In genomic region chr10:113273877-113274829, GRCh38 we compare ENCODE assay signal across 10 cellular contexts.
DNase-seq lines count a peak whose midpoint lies in the region; ATAC-seq and TF ChIP-seq lines count a peak whose summit lies in the region.
"Had no signal": no experiment of that assay in that cellular context is flagged by ENCODE, and none has a peak within 500 bp of the region (broad histone marks: within the 10 kb centered on the region; RNA-seq: fewer than 3 reads in every experiment).

No MANE protein-coding gene starts in this region.

- peaks cover 24% of the 10 kb centered on the region for H3K4me1 Mint-ChIP-seq in type B pancreatic cell (ENCODE audit: unreplicated experiment)
- no peaks in the 10 kb centered on the region for H3K4me1 Mint-ChIP-seq in activated CD8-positive, alpha-beta T cell treated with anti-CD3 and anti-CD28 coated beads, Interleukin-2, amount 10 ng/mL, durations not matched to agents 7 days and 5 days (ENCODE audit: low read depth)

- peak overlapping the region; percentile 71 for H3K4me3 Mint-ChIP-seq in type B pancreatic cell
- H3K4me3 Mint-ChIP-seq in activated CD8-positive, alpha-beta T cell treated with anti-CD3 and anti-CD28 coated beads, Interleukin-2, amount 10 ng/mL, durations not matched to agents 7 days and 5 days: no peak overlapping the region

- TF ChIP-seq POLR2A in esophagus squamous epithelium (IDR thresholded peaks at IDR 0.05): no peak

- CTCF ChIA-PET in activated CD8-positive, alpha-beta T cell treated with anti-CD3 and anti-CD28 coated beads, Interleukin-2, amount 10 ng/mL, durations not matched to agents 7 days and 5 days (lab: Charles Lee): no interaction called here

- no peaks in the 10 kb centered on the region for H3K27me3 Mint-ChIP-seq in type B pancreatic cell
- H3K27me3 Mint-ChIP-seq in activated CD8-positive, alpha-beta T cell treated with anti-CD3 and anti-CD28 coated beads, Interleukin-2, amount 10 ng/mL, durations not matched to agents 7 days and 5 days (ENCODE audit: low read depth): no peaks in the 10 kb centered on the region

- peak; percentile 37 for DNase-seq in MV-4-11 (lab: John Stamatoyannopoulos, UW)
- DNase-seq in esophagus squamous epithelium (lab: John Stamatoyannopoulos, UW): no peak
- DNase-seq in type B pancreatic cell (ENCODE audit: extremely low spot score, unreplicated experiment): no peak
- no peak for DNase-seq in DMS79 treated with DMSO at 0.1 percent for 48 hours (lab: John Stamatoyannopoulos, UW)
- no peak for DNase-seq in activated CD8-positive, alpha-beta T cell treated with anti-CD3 and anti-CD28 coated beads, Interleukin-2, amount 10 ng/mL, durations not matched to agents 7 days and 5 days
- no peak for DNase-seq in foreskin keratinocyte
- DNase-seq in DMS79 (lab: John Stamatoyannopoulos, UW): no peak
- DNase-seq: NCI-H2081 treated with DMSO at 0.1 percent for 48 hours; stimulated activated CD4-positive, alpha-beta T cell treated with anti-CD3 and anti-CD28 coated beads, Interleukin-2, amount 100 ng/mL, for 48 hours had no signal

- H3K9me3 Mint-ChIP-seq in type B pancreatic cell: peaks cover 6% of the 10 kb centered on the region
- H3K9me3 Mint-ChIP-seq in activated CD8-positive, alpha-beta T cell treated with anti-CD3 and anti-CD28 coated beads, Interleukin-2, amount 10 ng/mL, durations not matched to agents 7 days and 5 days (ENCODE audit: insufficient read depth): peaks cover 6% of the 10 kb centered on the region

- peak overlapping the region; percentile 20 for H3K27ac Mint-ChIP-seq in type B pancreatic cell
- H3K27ac Mint-ChIP-seq in activated CD8-positive, alpha-beta T cell treated with anti-CD3 and anti-CD28 coated beads, Interleukin-2, amount 10 ng/mL, durations not matched to agents 7 days and 5 days: no peak overlapping the region

- no peaks in the 10 kb centered on the region for H3K36me3 ChIP-seq in esophagus squamous epithelium
- no peaks in the 10 kb centered on the region for H3K36me3 ChIP-seq in muscle layer of duodenum (ENCODE audit: control insufficient read depth in 1 of 2, insufficient read depth in 2 of 2, low read length in 2 of 2)

- H3K27me3 ChIP-seq in esophagus squamous epithelium: no peaks in the 10 kb centered on the region
- no peaks in the 10 kb centered on the region for H3K27me3 ChIP-seq in muscle layer of duodenum (ENCODE audit: low read depth, low read length)
- no peaks in the 10 kb centered on the region for H3K27me3 ChIP-seq in foreskin keratinocyte

- POLR2A ChIA-PET in activated CD8-positive, alpha-beta T cell treated with anti-CD3 and anti-CD28 coated beads, Interleukin-2, amount 10 ng/mL, durations not matched to agents 7 days and 5 days (lab: Charles Lee): no interaction called here

- peak overlapping the region; percentile 36 to 80 (median 57) for H3K27ac ChIP-seq in esophagus squamous epithelium
- H3K27ac ChIP-seq in muscle layer of duodenum (ENCODE audit: low read length): peak overlapping the region; percentile 15
- H3K27ac ChIP-seq in foreskin keratinocyte: no peak overlapping the region

- no peak for ATAC-seq in activated CD8-positive, alpha-beta T cell treated with anti-CD3 and anti-CD28 coated beads, Interleukin-2, amount 10 ng/mL, durations not matched to agents 7 days and 5 days
- no peak for ATAC-seq in foreskin keratinocyte

- intact Hi-C loops in esophagus squamous epithelium (cut with DNase I): no loop called here

- H3K36me3 Mint-ChIP-seq in type B pancreatic cell: no peaks in the 10 kb centered on the region
- no peaks in the 10 kb centered on the region for H3K36me3 Mint-ChIP-seq in activated CD8-positive, alpha-beta T cell treated with anti-CD3 and anti-CD28 coated beads, Interleukin-2, amount 10 ng/mL, durations not matched to agents 7 days and 5 days (ENCODE audit: low read depth)

- H3K4me3 ChIP-seq in esophagus squamous epithelium: peak overlapping the region in 1 of 4 donors; percentile 18
- no peak overlapping the region for H3K4me3 ChIP-seq in muscle layer of duodenum (ENCODE audit: low read depth in 1 of 2, low read length in 2 of 2)

- 30 to 64% methylated on average over 7 to 10 of the region's 12 CpGs for WGBS in esophagus squamous epithelium, 2 donors

- H3K4me1 ChIP-seq in esophagus squamous epithelium (peaks cover 0 to 23% (median 11%) of the 10 kb centered on the region in 3 donors), muscle layer of duodenum (ENCODE audit: control insufficient read depth in 1 of 2, insufficient read depth in 2 of 2, low read length in 2 of 2) (peaks cover 0 to 17% of the 10 kb centered on the region in 2 donors), foreskin keratinocyte (no peaks in the 10 kb centered on the region)

- no peak for TF ChIP-seq CTCF in esophagus squamous epithelium (IDR thresholded peaks at IDR 0.05)
- no peak for TF ChIP-seq CTCF in type B pancreatic cell (conservative IDR thresholded peaks at IDR 0.05)
- TF ChIP-seq CTCF in foreskin keratinocyte (conservative IDR thresholded peaks at IDR 0.05): no peak

- H3K9me3 ChIP-seq in esophagus squamous epithelium: no peaks in the 10 kb centered on the region
- H3K9me3 ChIP-seq in muscle layer of duodenum (ENCODE audit: control insufficient read depth in 1 of 2, low read length in 2 of 2): no peaks in the 10 kb centered on the region
